10 cellular contexts compared by ENCODE assay signal in genomic region chr13:113002206-113002821, GRCh38. TPM values are rescaled to one million over a fixed set of nuclear protein-coding genes. Genes with fewer than 3 reads are reported as not detected.
DNase-seq lines count a peak whose midpoint lies in the region; TF ChIP-seq lines count a peak whose summit lies in the region.
"Had no signal": no experiment of that assay in that cellular context is flagged by ENCODE, and none has a peak within 500 bp of the region (broad histone marks: within the 10 kb centered on the region; RNA-seq: fewer than 3 reads in every experiment).

No MANE protein-coding gene starts in this region.

- H3K9me3 Mint-ChIP-seq in osteocyte (ENCODE audit: unreplicated experiment), result no peaks in the 10 kb centered on the region

- H3K4me1 ChIP-seq in colonic mucosa (peaks cover 14% of the 10 kb centered on the region), ascending aorta (no peaks in the 10 kb centered on the region), esophagus muscularis mucosa (peaks cover 14 to 25% (median 23%) of the 10 kb centered on the region in 4 donors), ovary (ENCODE audit: insufficient read depth) (peaks cover 19% of the 10 kb centered on the region)

- TF ChIP-seq EP300 in esophagus muscularis mucosa (IDR thresholded peaks at IDR 0.05), result no peak
- no peak for TF ChIP-seq EP300 in ovary (IDR thresholded peaks at IDR 0.05)

- H3K27me3 ChIP-seq in colonic mucosa (no peaks in the 10 kb centered on the region), ascending aorta (no peaks in the 10 kb centered on the region), esophagus muscularis mucosa (peaks cover 0 to 52% (median 2%) of the 10 kb centered on the region in 4 donors), ovary (no peaks in the 10 kb centered on the region)

- H3K4me1 Mint-ChIP-seq in osteocyte (ENCODE audit: unreplicated experiment), result peaks cover 15% of the 10 kb centered on the region

- TF ChIP-seq POLR2A in esophagus muscularis mucosa (IDR thresholded peaks at IDR 0.05; ENCODE audit: low read depth) (no peak), ovary (IDR thresholded peaks at IDR 0.05) (no peak)

- H3K4me3 ChIP-seq in colonic mucosa (peak overlapping the region; percentile 37), ascending aorta (peak overlapping the region in 1 of 2 donors; percentile 51), esophagus muscularis mucosa (no peak overlapping the region), ovary (no peak overlapping the region)

- H3K27ac Mint-ChIP-seq in osteocyte (ENCODE audit: unreplicated experiment), result no peak overlapping the region
- H3K27ac Mint-ChIP-seq: activated CD4-positive, alpha-beta memory T cell treated with anti-CD3 and anti-CD28 coated beads for 36 hours had no signal

- H3K27ac ChIP-seq in colonic mucosa (no peak overlapping the region), ascending aorta (no peak overlapping the region), esophagus muscularis mucosa (replicated peaks in 1 of 4) (no peak overlapping the region), ovary (no peak overlapping the region)
- H3K27ac ChIP-seq: spleen had no signal

- intact Hi-C loops in colonic mucosa (cut with DNase I) (loop anchor here (2.0 kb wide), 1 partner anchor 38 kb away; no protein-coding TSS in a partner anchor), ascending aorta (cut with DNase I) (no loop called here), esophagus muscularis mucosa (cut with DNase I) (no loop called here), ovary (cut with DNase I) (no loop called here)

- peak overlapping the region; percentile 51 for H3K4me3 Mint-ChIP-seq in osteocyte (ENCODE audit: unreplicated experiment)
- H3K4me3 Mint-ChIP-seq: activated CD4-positive, alpha-beta memory T cell treated with anti-CD3 and anti-CD28 coated beads for 36 hours had no signal

- TF ChIP-seq CTCF in colonic mucosa (IDR thresholded peaks at IDR 0.05) (peak; percentile 31), osteocyte (IDR thresholded peaks at IDR 0.05) (peak; percentile 41), ascending aorta (IDR thresholded peaks at IDR 0.05) (no peak), esophagus muscularis mucosa (IDR thresholded peaks at IDR 0.05) (no peak), ovary (IDR thresholded peaks at IDR 0.05) (no peak)

- no peaks in the 10 kb centered on the region for H3K9me3 ChIP-seq in colonic mucosa
- H3K9me3 ChIP-seq in ascending aorta, result no peaks in the 10 kb centered on the region
- no peaks in the 10 kb centered on the region for H3K9me3 ChIP-seq in esophagus muscularis mucosa
- no peaks in the 10 kb centered on the region for H3K9me3 ChIP-seq in ovary
- H3K9me3 ChIP-seq: spleen had no signal

- H3K36me3 ChIP-seq in colonic mucosa (no peaks in the 10 kb centered on the region), ascending aorta (no peaks in the 10 kb centered on the region), esophagus muscularis mucosa (peaks cover 0 to 30% (median 0%) of the 10 kb centered on the region in 4 donors), ovary (no peaks in the 10 kb centered on the region)

- DNase-seq in ELF-1 (ENCODE audit: low read depth, low spot score) (peak; percentile 82), NCI-H2107 (lab: John Stamatoyannopoulos, UW) (peak; percentile 30), colonic mucosa (no peak), osteocyte (ENCODE audit: extremely low spot score, unreplicated experiment) (no peak), ascending aorta (ENCODE audit: low spot score in 2 of 2) (no peak), esophagus muscularis mucosa (ENCODE audit: extremely low spot score) (no peak), ovary (no peak)
- no peak for DNase-seq in activated CD4-positive, CD25-positive, alpha-beta regulatory T cell (lab: John Stamatoyannopoulos, UW)
- DNase-seq: activated CD4-positive, alpha-beta memory T cell treated with anti-CD3 and anti-CD28 coated beads for 36 hours; spleen had no signal

- H3K27me3 Mint-ChIP-seq in osteocyte (ENCODE audit: unreplicated experiment), result peaks cover 7% of the 10 kb centered on the region

- 70% methylated on average over 13 of the region's 14 CpGs for WGBS in esophagus muscularis mucosa
- 58 to 75% (median 65%) methylated on average over 13 to 14 of the region's 14 CpGs for WGBS in ovary, 3 donors

- no peaks in the 10 kb centered on the region for H3K36me3 Mint-ChIP-seq in osteocyte (ENCODE audit: unreplicated experiment)

- H3K9ac ChIP-seq in colonic mucosa (ENCODE audit: low read depth in 2 of 2, low read length in 2 of 2), result peak overlapping the region in 1 of 2 donors; percentile 34

RNA-seq across cellular contexts. Expression of gene MCF2L, which starts 33.3 kb away (rescaled TPM):
- total RNA-seq in colonic mucosa (10 to 100 TPM; 45.0 to 88.3 TPM), osteocyte (4.3 and 5.6 TPM in 2 replicates), ascending aorta (112 TPM), esophagus muscularis mucosa (10 to 100 TPM; 14.5 to 38.6 (median 26.7) TPM), ovary (10 to 100 TPM in 3 of 7 donors, 1 to 10 TPM in 4; 6.7 to 22.2 (median 8.7) TPM)
- polyA plus RNA-seq in ovary, result 10 to 100 TPM in 1 of 2 donors, 1 to 10 TPM in 1; 5.6 to 10.8 TPM

Comparison
In these comparisons a context has a peak if more than half of its experiments do, and no peak if none do; other contexts are left out.
1. DNase-seq: peak in ELF-1 (single experiment) and NCI-H2107 (single experiment); none in colonic mucosa (single experiment), osteocyte (single experiment), activated CD4-positive, CD25-positive, alpha-beta regulatory T cell (0 of 4), ascending aorta (0 of 2), esophagus muscularis mucosa (single experiment) and ovary (0 of 5).
2. CTCF ChIP-seq: peak in colonic mucosa (single experiment) and osteocyte (single experiment); none in ascending aorta (0 of 3), esophagus muscularis mucosa (0 of 3) and ovary (0 of 3).